21 cellular contexts compared by ENCODE assay signal in genomic region chr12:5589055-5589454, GRCh38.
"Had no signal": no experiment of that assay in that cellular context is flagged by ENCODE, and none has a peak within 500 bp of the region (broad histone marks: within the 10 kb centered on the region; RNA-seq: fewer than 3 reads in every experiment).

No MANE protein-coding gene starts in this region.

- DNase-seq: dermis blood vessel endothelial cell; esophagus squamous epithelium; left ventricle myocardium inferior; lower lobe of right lung; natural killer cell; psoas muscle; retina; spleen; stimulated activated CD4-positive, alpha-beta T cell treated with anti-CD3 and anti-CD28 coated beads, Interleukin-15, amount 100 ng/mL, for 24 hours; stimulated activated CD4-positive, alpha-beta T cell treated with anti-CD3 and anti-CD28 coated beads, Interleukin-1b, Interleukin-23, amount 100 ng/mL, for 48 hours; stimulated activated CD4-positive, alpha-beta T cell treated with anti-CD3 and anti-CD28 coated beads, Interleukin-4, amount 100 ng/mL, for 4 hours; stimulated activated naive B cell treated with anti-CD40 and anti-IgM and Interleukin-4, amounts not matched to agents 10 μg/mL and 1 μg/mL and 100 μg/mL, for 72 hours; stimulated activated naive CD8-positive, alpha-beta T cell treated with anti-CD3 and anti-CD28 coated beads, Interleukin-15, amount 100 ng/mL, for 72 hours; testis; upper lobe of right lung had no signal

- H3K9me3 Mint-ChIP-seq: memory B cell; mesothelial cell of epicardium; natural killer cell; stimulated activated naive CD8-positive, alpha-beta T cell treated with anti-CD3 and anti-CD28 coated beads, Interleukin-15, amount 100 ng/mL, for 72 hours had no signal

- H3K4me1 ChIP-seq: psoas muscle, spleen, testis, tibial nerve, vagina had no signal

- H3K4me3 ChIP-seq: esophagus squamous epithelium, left ventricle myocardium inferior, lower lobe of right lung, psoas muscle, spleen, testis, tibial nerve, upper lobe of right lung, vagina had no signal

- FAIRE-seq: colon, islet of Langerhans had no signal

- H3K27ac ChIP-seq: esophagus squamous epithelium, left ventricle myocardium inferior, lower lobe of right lung, psoas muscle, spleen, testis, tibial nerve, upper lobe of right lung, vagina had no signal

- H3K36me3 ChIP-seq: esophagus squamous epithelium, left ventricle myocardium inferior, lower lobe of right lung, spleen, tibial nerve, upper lobe of right lung, vagina had no signal

- H3K4me3 Mint-ChIP-seq: memory B cell; mesothelial cell of epicardium; natural killer cell; stimulated activated naive B cell treated with anti-CD40 and anti-IgM and Interleukin-4, amounts not matched to agents 10 μg/mL and 1 μg/mL and 100 μg/mL, for 72 hours; stimulated activated naive CD8-positive, alpha-beta T cell treated with anti-CD3 and anti-CD28 coated beads, Interleukin-15, amount 100 ng/mL, for 72 hours had no signal

- H3K27me3 Mint-ChIP-seq: stimulated activated naive CD8-positive, alpha-beta T cell treated with anti-CD3 and anti-CD28 coated beads, Interleukin-15, amount 100 ng/mL, for 72 hours had no signal

- H3K4me1 Mint-ChIP-seq: memory B cell; natural killer cell; stimulated activated naive B cell treated with anti-CD40 and anti-IgM and Interleukin-4, amounts not matched to agents 10 μg/mL and 1 μg/mL and 100 μg/mL, for 72 hours; stimulated activated naive CD8-positive, alpha-beta T cell treated with anti-CD3 and anti-CD28 coated beads, Interleukin-15, amount 100 ng/mL, for 72 hours had no signal

- H3K9me3 ChIP-seq: esophagus squamous epithelium, left ventricle myocardium inferior, lower lobe of right lung, psoas muscle, spleen, testis, tibial nerve, upper lobe of right lung, vagina had no signal

- H3K36me3 Mint-ChIP-seq: memory B cell; mesothelial cell of epicardium; natural killer cell; stimulated activated naive B cell treated with anti-CD40 and anti-IgM and Interleukin-4, amounts not matched to agents 10 μg/mL and 1 μg/mL and 100 μg/mL, for 72 hours had no signal

- H3K27ac Mint-ChIP-seq: memory B cell; mesothelial cell of epicardium; natural killer cell; stimulated activated naive B cell treated with anti-CD40 and anti-IgM and Interleukin-4, amounts not matched to agents 10 μg/mL and 1 μg/mL and 100 μg/mL, for 72 hours had no signal

- ATAC-seq: lower lobe of right lung; natural killer cell; psoas muscle; stimulated activated naive B cell treated with anti-CD40 and anti-IgM and Interleukin-4, amounts not matched to agents 10 μg/mL and 1 μg/mL and 100 μg/mL, for 72 hours; stimulated activated naive CD8-positive, alpha-beta T cell treated with anti-CD3 and anti-CD28 coated beads, Interleukin-15, amount 100 ng/mL, for 72 hours; upper lobe of right lung had no signal

- H3K27me3 ChIP-seq: esophagus squamous epithelium, spleen, testis, tibial nerve, upper lobe of right lung, vagina had no signal
